8 cellular contexts compared by ENCODE assay signal in the genomic region with DNA sequence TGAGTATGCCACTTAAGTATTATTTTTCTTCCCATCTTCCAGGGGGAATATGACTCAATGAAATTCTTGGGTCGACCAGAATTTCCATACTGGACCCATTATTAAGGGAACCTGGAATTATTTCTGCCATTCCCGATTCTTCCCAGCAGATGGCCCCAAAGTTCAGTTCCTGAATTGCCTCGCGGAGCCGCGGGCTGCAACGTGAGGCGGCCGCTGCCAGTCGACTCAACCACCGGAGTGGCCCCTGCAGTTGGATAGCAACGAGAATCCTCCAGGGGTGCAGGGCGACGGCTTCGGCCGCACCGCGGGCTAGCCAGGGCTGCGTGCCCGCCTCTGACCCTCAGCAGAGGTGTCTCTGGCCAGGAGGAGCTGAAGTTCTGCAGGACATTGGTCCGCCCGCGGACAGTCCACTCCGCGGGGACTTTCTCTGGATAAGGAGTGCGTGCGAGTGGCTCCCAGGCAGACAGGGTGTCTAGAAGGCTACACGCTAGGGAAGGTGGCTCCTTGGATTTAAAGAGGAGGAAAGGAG. TPM values are rescaled to one million over a fixed set of nuclear protein-coding genes. Genes with fewer than 3 reads are reported as not detected.
DNase-seq lines count a peak whose midpoint lies in the region; ATAC-seq and TF ChIP-seq lines count a peak whose summit lies in the region.

No MANE protein-coding gene starts in this region.

- ATAC-seq in SK-N-SH treated with all-trans-retinoic acid at 6 μM for 48 hours (peak; percentile 98), Right ventricle myocardium superior (ENCODE audit: poor library complexity) (peak; percentile 96), thoracic aorta (ENCODE audit: insufficient number of reproducible peaks, low FRiP score, low read depth) (no peak)

- peaks cover 4% of the 10 kb centered on the region for H3K36me3 Mint-ChIP-seq in activated naive CD8-positive, alpha-beta T cell

- H3K4me1 ChIP-seq in osteoblast (ENCODE audit: insufficient read depth, low read length) (no peaks in the 10 kb centered on the region), thoracic aorta (ENCODE audit: control insufficient read depth in 1 of 2, low read depth in 2 of 2) (peaks cover 3 to 4% of the 10 kb centered on the region in 2 donors)

- H3K79me2 ChIP-seq in osteoblast (ENCODE audit: insufficient read depth, low read length): no peaks in the 10 kb centered on the region

- H3K4me2 ChIP-seq in osteoblast (ENCODE audit: insufficient read depth, low read length): peak overlapping the region; percentile 84

- H3K27ac ChIP-seq in osteoblast (ENCODE audit: low read depth, low read length) (no peak overlapping the region), thoracic aorta (no peak overlapping the region)

- no peaks in the 10 kb centered on the region for H3K9me3 Mint-ChIP-seq in activated naive CD8-positive, alpha-beta T cell (ENCODE audit: low read depth)

- H3K9me3 ChIP-seq in osteoblast (ENCODE audit: low read depth, low read length) (no peaks in the 10 kb centered on the region), thoracic aorta (no peaks in the 10 kb centered on the region)

- H3K27me3 Mint-ChIP-seq in activated naive CD8-positive, alpha-beta T cell: no peaks in the 10 kb centered on the region

- peak; percentile 40 to 52 for DNase-seq in NOMO-1 (lab: John Stamatoyannopoulos, UW; ENCODE audit: unreplicated experiment in 2 of 2)
- DNase-seq in NOMO-1 treated with dmso at 0.1 percent for 144 hours (lab: John Stamatoyannopoulos, UW; ENCODE audit: unreplicated experiment): no peak
- peak; percentile 79 for DNase-seq in M059J (ENCODE audit: low read depth)
- peak; percentile 87 for DNase-seq in Right ventricle myocardium superior
- DNase-seq in osteoblast (ENCODE audit: insufficient read length, low spot score, missing footprints): peak; percentile 95
- DNase-seq in thoracic aorta (ENCODE audit: low spot score): peak; percentile 37

- TF ChIP-seq CTCF in osteoblast (IDR thresholded peaks at IDR 0.05; ENCODE audit: extremely low read depth, low read depth, low read length) (peak; percentile 81), thoracic aorta (IDR thresholded peaks at IDR 0.05) (peak; percentile 86)

- H2AFZ ChIP-seq in osteoblast (ENCODE audit: low read length): peak overlapping the region; percentile 87

- intact Hi-C loops in Right ventricle myocardium superior (cut with DNase I): loop anchor here (5.0 to 10.0 kb wide), 2 partner anchors 37 to 220 kb away; no protein-coding TSS in a partner anchor

- H3K4me3 Mint-ChIP-seq in activated naive CD8-positive, alpha-beta T cell: peak overlapping the region; percentile 89

- H3K27me3 ChIP-seq in osteoblast (ENCODE audit: insufficient read depth, low read length) (peaks cover 27% of the 10 kb centered on the region), thoracic aorta (replicated peaks; ENCODE audit: insufficient read depth) (no peaks in the 10 kb centered on the region)

- peaks cover 35% of the 10 kb centered on the region for H3K4me1 Mint-ChIP-seq in activated naive CD8-positive, alpha-beta T cell (ENCODE audit: low read depth)

- H3K4me3 ChIP-seq in osteoblast (ENCODE audit: insufficient read depth, low read length) (peak overlapping the region; percentile 73), thoracic aorta (peak overlapping the region; percentile 90)

- H3K36me3 ChIP-seq in osteoblast (ENCODE audit: insufficient read depth, low read length) (no peaks in the 10 kb centered on the region), thoracic aorta (no peaks in the 10 kb centered on the region)

- no peaks in the 10 kb centered on the region for H4K20me1 ChIP-seq in osteoblast (ENCODE audit: insufficient read depth, low read length)

- peak overlapping the region; percentile 75 for H3K27ac Mint-ChIP-seq in activated naive CD8-positive, alpha-beta T cell

TF ChIP-seq in SK-N-SH treated with all-trans-retinoic acid at 6 μM for 48 hours, 23 proteins besides CTCF, POLR2A, EP300 and RAD21:
- TF ChIP-seq ZFP30 (CRISPR knock-in tag; IDR thresholded peaks at IDR 0.05): no peak
- no peak for TF ChIP-seq TCF4 (CRISPR knock-in tag; IDR thresholded peaks at IDR 0.05; ENCODE audit: borderline replicate concordance)
- no peak for TF ChIP-seq GLIS3 (CRISPR knock-in tag; IDR thresholded peaks at IDR 0.05)
- TF ChIP-seq POU6F1 (CRISPR knock-in tag; IDR thresholded peaks at IDR 0.05; ENCODE audit: borderline replicate concordance, low read depth): no peak
- no peak for TF ChIP-seq ARNTL (CRISPR knock-in tag; IDR thresholded peaks at IDR 0.05; ENCODE audit: borderline replicate concordance, low read depth)
- TF ChIP-seq, protein P1, sequence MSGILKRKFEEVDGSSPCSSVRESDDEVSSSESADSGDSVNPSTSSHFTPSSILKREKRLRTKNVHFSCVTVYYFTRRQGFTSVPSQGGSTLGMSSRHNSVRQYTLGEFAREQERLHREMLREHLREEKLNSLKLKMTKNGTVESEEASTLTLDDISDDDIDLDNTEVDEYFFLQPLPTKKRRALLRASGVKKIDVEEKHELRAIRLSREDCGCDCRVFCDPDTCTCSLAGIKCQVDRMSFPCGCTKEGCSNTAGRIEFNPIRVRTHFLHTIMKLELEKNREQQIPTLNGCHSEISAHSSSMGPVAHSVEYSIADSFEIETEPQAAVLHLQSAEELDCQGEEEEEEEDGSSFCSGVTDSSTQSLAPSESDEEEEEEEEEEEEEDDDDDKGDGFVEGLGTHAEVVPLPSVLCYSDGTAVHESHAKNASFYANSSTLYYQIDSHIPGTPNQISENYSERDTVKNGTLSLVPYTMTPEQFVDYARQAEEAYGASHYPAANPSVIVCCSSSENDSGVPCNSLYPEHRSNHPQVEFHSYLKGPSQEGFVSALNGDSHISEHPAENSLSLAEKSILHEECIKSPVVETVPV (CRISPR knock-in tag; IDR thresholded peaks at IDR 0.05): no peak
- no peak for TF ChIP-seq BACH2 (CRISPR knock-in tag; IDR thresholded peaks at IDR 0.05; ENCODE audit: borderline replicate concordance)
- TF ChIP-seq ZNF70 (CRISPR knock-in tag; IDR thresholded peaks at IDR 0.05): no peak
- no peak for TF ChIP-seq SNAI2 (CRISPR knock-in tag; IDR thresholded peaks at IDR 0.05)
- no peak for TF ChIP-seq RARB (CRISPR knock-in tag; IDR thresholded peaks at IDR 0.05)
- no peak for TF ChIP-seq PPARA (CRISPR knock-in tag; IDR thresholded peaks at IDR 0.05; ENCODE audit: borderline replicate concordance)
- no peak for TF ChIP-seq ZC3H10 (CRISPR knock-in tag; IDR thresholded peaks at IDR 0.05)
- no peak for TF ChIP-seq OSR1 (CRISPR knock-in tag; IDR thresholded peaks at IDR 0.05)

RNA-seq across cellular contexts. Expression of gene TSHR, which starts 0.6 kb away (rescaled TPM):
- total RNA-seq in M059J (2014; rRNA removed; shearing (Covaris generic)): not detected in 2 replicates
- total RNA-seq in Right ventricle myocardium superior (not detected), osteoblast (not detected in 2 replicates), thoracic aorta (under 1 TPM in 1 of 2 donors, not detected in 1; 0.63 TPM)

RNA-seq across cellular contexts. Expression of gene CEP128, which starts 13.3 kb away (rescaled TPM):
- 4.9 and 14.0 TPM in 2 replicates for total RNA-seq in M059J (2014; rRNA removed; shearing (Covaris generic))
- total RNA-seq in Right ventricle myocardium superior (3.9 TPM), osteoblast (5.4 and 7.7 TPM in 2 replicates), thoracic aorta (1 to 10 TPM; 2.1 to 4.7 TPM)
